ENCODE assay signal across 33 cellular contexts in the genomic region with DNA sequence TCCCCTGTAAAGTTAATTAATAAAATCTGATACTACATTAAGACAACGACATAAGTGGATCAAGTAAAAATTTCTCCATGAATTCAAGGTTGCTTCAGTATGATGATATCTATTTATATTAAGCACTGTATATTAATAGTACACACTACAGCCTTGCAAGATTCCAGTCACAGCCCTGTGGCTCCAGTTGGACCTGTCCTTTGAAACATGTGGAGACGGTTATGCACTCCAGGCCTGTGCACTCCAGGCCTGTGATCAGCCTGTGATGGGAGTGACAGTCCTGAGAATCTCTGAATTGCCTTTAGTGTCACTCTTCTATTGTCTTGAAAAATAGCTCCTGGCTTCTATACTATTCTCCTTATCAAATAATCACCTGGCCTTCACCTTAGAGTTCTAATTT.
"Had no signal": no experiment of that assay in that cellular context is flagged by ENCODE, and none has a peak within 500 bp of the region (broad histone marks: within the 10 kb centered on the region; RNA-seq: fewer than 3 reads in every experiment).

No MANE protein-coding gene starts in this region.

- DNase-seq: activated B cell treated with CpG ODN at 0.5 μM for 24 hours; activated CD4-positive, alpha-beta memory T cell treated with anti-CD3 and anti-CD28 coated beads for 36 hours; activated CD4-positive, alpha-beta T cell treated with anti-CD3 and anti-CD28 coated beads for 4 hours; activated CD4-positive, alpha-beta T cell treated with anti-CD3 and anti-CD28 coated beads, Interleukin-2, amount 10 ng/mL, durations not matched to agents 24 days and 14 days; activated CD4-positive, alpha-beta T cell treated with anti-CD3 and anti-CD28 coated beads, Interleukin-2, amount 50 U/mL, for 1 hour; activated CD4-positive, alpha-beta T cell treated with anti-CD3 and anti-CD28 coated beads, Interleukin-2, amount 50 U/mL, for 4 hours; activated CD4-positive, CD25-positive, alpha-beta regulatory T cell treated with anti-CD3 and anti-CD28 coated beads, Interleukin-2, amount 50 U/mL, for 72 hours; activated CD8-positive, alpha-beta memory T cell treated with anti-CD3 and anti-CD28 coated beads, Interleukin-2, amount 50 U/mL, for 4 hours; activated CD8-positive, alpha-beta T cell treated with anti-CD3 and anti-CD28 coated beads for 36 hours; activated effector memory CD4-positive, alpha-beta T cell treated with anti-CD3 and anti-CD28 coated beads, Interleukin-2, amount 50 U/mL, for 16 hours; activated gamma-delta T cell treated with Interleukin-2 at 50 U/mL for 16 hours; activated naive CD4-positive, alpha-beta T cell; activated naive CD4-positive, alpha-beta T cell treated with anti-CD3 and anti-CD28 coated beads for 36 hours; activated naive CD4-positive, alpha-beta T cell treated with anti-CD3 and anti-CD28 coated beads, Interleukin-2, amount 50 U/mL, for 16 hours; activated naive CD8-positive, alpha-beta T cell treated with anti-CD3 and anti-CD28 coated beads for 36 hours; activated T-cell treated with anti-CD3 and anti-CD28 coated beads for 4 hours; activated T-cell treated with anti-CD3 and anti-CD28 coated beads, Interleukin-2, amount 50 U/mL, for 1 hour; activated T-cell treated with anti-CD3 and anti-CD28 coated beads, Interleukin-2, amount 50 U/mL, for 4 hours; activated T-cell treated with anti-CD3 and anti-CD28 coated beads, Interleukin-2, amount 50 U/mL, for 72 hours; adrenal gland; amniotic stem cell; aorta; body of pancreas; brain microvascular endothelial cell; central memory CD4-positive, alpha-beta T cell; SW 1271; T-helper 1 cell; T-helper 2 cell; T-helper 9 cell had no signal

- H3K4me1 ChIP-seq: adrenal gland, body of pancreas, breast epithelium had no signal

- H3K27me3 ChIP-seq: adrenal gland, body of pancreas, brain microvascular endothelial cell, breast epithelium had no signal

- H3K4me3 ChIP-seq: adrenal gland, body of pancreas, breast epithelium had no signal

- H3K9me3 ChIP-seq: adrenal gland, body of pancreas, breast epithelium had no signal

- H3K36me3 ChIP-seq: adrenal gland, brain microvascular endothelial cell, breast epithelium had no signal

- H3K27ac ChIP-seq: adrenal gland, body of pancreas, brain microvascular endothelial cell, breast epithelium, VCaP had no signal

- ATAC-seq: activated CD8-positive, alpha-beta T cell treated with anti-CD3 and anti-CD28 coated beads for 36 hours; activated naive CD4-positive, alpha-beta T cell treated with anti-CD3 and anti-CD28 coated beads, Interleukin-2, amount 50 U/mL, for 72 hours; activated T-cell treated with anti-CD3 and anti-CD28 coated beads, Interleukin-2, amount 50 U/mL, for 4 hours; activated T-cell treated with anti-CD3 and anti-CD28 coated beads, Interleukin-2, amount 50 U/mL, for 72 hours; activated T-helper 17 cell treated with anti-CD3 and anti-CD28 coated beads, Interleukin-2, amount 50 U/mL, for 72 hours; body of pancreas had no signal
